ENCODE assay signal across 15 cellular contexts in genomic region chr2:136254681-136255080, GRCh38.
DNase-seq lines count a peak whose midpoint lies in the region; ATAC-seq and TF ChIP-seq lines count a peak whose summit lies in the region.
"Had no signal": no experiment of that assay in that cellular context is flagged by ENCODE, and none has a peak within 500 bp of the region (broad histone marks: within the 10 kb centered on the region; RNA-seq: fewer than 3 reads in every experiment).

No MANE protein-coding gene starts in this region.

- no peaks in the 10 kb centered on the region for H4K20me1 ChIP-seq in OCI-LY1 (ENCODE audit: insufficient read depth, low read length)

- H2AFZ ChIP-seq in OCI-LY1 (ENCODE audit: low read length) = no peak overlapping the region

- H3K9me3 ChIP-seq in OCI-LY1 (ENCODE audit: low read length) = no peaks in the 10 kb centered on the region
- H3K9me3 ChIP-seq: A549, breast epithelium, thyroid gland had no signal

- no peaks in the 10 kb centered on the region for H3K27me3 ChIP-seq in OCI-LY1 (ENCODE audit: insufficient read depth, low read length)
- H3K27me3 ChIP-seq: breast epithelium, foreskin keratinocyte, thyroid gland had no signal

- H3K4me1 Mint-ChIP-seq in stimulated activated naive CD8-positive, alpha-beta T cell treated with anti-CD3 and anti-CD28 coated beads, Interleukin-15, amount 100 ng/mL, for 72 hours = peaks cover 20% of the 10 kb centered on the region

- peak overlapping the region; percentile 53 for H3K9ac ChIP-seq in OCI-LY1 (ENCODE audit: low read length)

- peak; percentile 22 for ATAC-seq in stimulated activated naive CD8-positive, alpha-beta T cell treated with anti-CD3 and anti-CD28 coated beads, Interleukin-15, Interleukin-2, amounts not matched to agents 100 U/mL and 50 U/mL, for 24 hours
- ATAC-seq in stimulated activated naive CD8-positive, alpha-beta T cell treated with anti-CD3 and anti-CD28 coated beads, Interleukin-15, amount 100 ng/mL, for 72 hours = no peak
- peak; percentile 37 for ATAC-seq in HG02610 (IDR thresholded peaks at IDR 0.05; ENCODE audit: unreplicated experiment)
- ATAC-seq: A549, foreskin keratinocyte had no signal

- H3K9me2 ChIP-seq in OCI-LY1 (ENCODE audit: low read depth, low read length) = no peaks in the 10 kb centered on the region

- H3K4me1 ChIP-seq in OCI-LY1 (ENCODE audit: insufficient read depth, low read length, severe bottlenecking) = peaks cover 70% of the 10 kb centered on the region
- H3K4me1 ChIP-seq: A549, foreskin keratinocyte, thyroid gland had no signal

- H3K4me2 ChIP-seq in OCI-LY1 (ENCODE audit: low read length) = peak overlapping the region; percentile 30
- H3K4me2 ChIP-seq: A549 had no signal

- peak overlapping the region; percentile 21 for H3K4me3 ChIP-seq in OCI-LY1 (ENCODE audit: low read depth, low read length, poor library complexity, severe bottlenecking)
- H3K4me3 ChIP-seq: A549, breast epithelium, thyroid gland had no signal

- no peaks in the 10 kb centered on the region for H3K79me2 ChIP-seq in OCI-LY1 (ENCODE audit: insufficient read depth, low read length)

- H3K27me3 Mint-ChIP-seq in stimulated activated naive CD8-positive, alpha-beta T cell treated with anti-CD3 and anti-CD28 coated beads, Interleukin-15, amount 100 ng/mL, for 72 hours = no peaks in the 10 kb centered on the region

- DNase-seq in stimulated activated naive CD8-positive, alpha-beta T cell treated with anti-CD3 and anti-CD28 coated beads, Interleukin-15, Interleukin-2, amounts not matched to agents 100 U/mL and 50 U/mL, for 24 hours = no peak
- DNase-seq in stimulated activated naive CD8-positive, alpha-beta T cell treated with anti-CD3 and anti-CD28 coated beads, Interleukin-15, amount 100 ng/mL, for 72 hours = no peak
- no peak for DNase-seq in NCI-H1694 treated with DMSO at 0.1 percent for 48 hours (lab: John Stamatoyannopoulos, UW)
- DNase-seq in NCI-H82 (lab: John Stamatoyannopoulos, UW) = no peak
- no peak for DNase-seq in middle frontal gyrus (ENCODE audit: extremely low spot score, low spot score)
- no peak for DNase-seq in NCI-H2196 (lab: John Stamatoyannopoulos, UW; ENCODE audit: unreplicated experiment)
- DNase-seq: activated CD8-positive, alpha-beta memory T cell treated with anti-CD3 and anti-CD28 coated beads for 24 hours; activated naive CD4-positive, alpha-beta T cell treated with Interleukin-2 at 50 U/mL for 16 hours; foreskin keratinocyte; HFFc6; thyroid gland had no signal

- H3K27ac Mint-ChIP-seq in stimulated activated naive CD8-positive, alpha-beta T cell treated with anti-CD3 and anti-CD28 coated beads, Interleukin-15, amount 100 ng/mL, for 72 hours = peak overlapping the region in 1 of 2 donors; percentile 30
- H3K27ac Mint-ChIP-seq: HFFc6 had no signal

- H3K27ac ChIP-seq in OCI-LY1 (ENCODE audit: low read depth, low read length, poor library complexity, severe bottlenecking) = peak overlapping the region; percentile 96
- H3K27ac ChIP-seq: A549, breast epithelium, foreskin keratinocyte, thyroid gland had no signal

- no peak for TF ChIP-seq CTCF in OCI-LY1 (IDR thresholded peaks at IDR 0.05; ENCODE audit: low read length)

- no peaks in the 10 kb centered on the region for H3K9me3 Mint-ChIP-seq in stimulated activated naive CD8-positive, alpha-beta T cell treated with anti-CD3 and anti-CD28 coated beads, Interleukin-15, amount 100 ng/mL, for 72 hours

- no peaks in the 10 kb centered on the region for H3K36me3 ChIP-seq in OCI-LY1 (ENCODE audit: insufficient read depth, low read length)
- H3K36me3 ChIP-seq: breast epithelium, thyroid gland had no signal

- H3F3A ChIP-seq in OCI-LY1 (ENCODE audit: insufficient read depth, low read length) = peaks cover 13% of the 10 kb centered on the region; the same call in 1 of the 2 replicates

- no peak overlapping the region for H3K4me3 Mint-ChIP-seq in stimulated activated naive CD8-positive, alpha-beta T cell treated with anti-CD3 and anti-CD28 coated beads, Interleukin-15, amount 100 ng/mL, for 72 hours
- H3K4me3 Mint-ChIP-seq: HFFc6 had no signal
